In the genomic region with DNA sequence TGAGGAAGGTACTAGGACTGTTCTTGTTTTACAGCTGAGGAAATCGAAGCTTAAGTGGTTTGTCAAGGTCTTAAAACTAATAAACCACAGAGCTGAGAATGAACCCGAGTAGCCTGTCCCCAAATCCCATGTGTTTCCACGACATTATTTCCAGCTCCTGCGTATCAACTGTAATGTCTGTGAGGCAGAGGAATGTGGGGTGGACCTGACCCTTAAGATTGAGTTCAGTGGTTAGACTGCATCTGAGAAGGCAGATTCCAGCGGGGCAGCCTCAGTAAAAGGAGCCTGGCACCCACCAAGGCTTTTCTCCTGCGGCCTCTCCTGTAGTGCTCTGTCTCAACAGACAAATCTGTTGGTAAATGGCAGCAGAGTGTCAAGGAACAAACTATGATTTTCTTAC, we compare ENCODE assay signal across 27 cellular contexts.
"Had no signal": no experiment of that assay in that cellular context is flagged by ENCODE, and none has a peak within 500 bp of the region (broad histone marks: within the 10 kb centered on the region; RNA-seq: fewer than 3 reads in every experiment).

No MANE protein-coding gene starts in this region.

- DNase-seq: activated CD4-positive, alpha-beta T cell treated with anti-CD3 and anti-CD28 coated beads for 4 hours; activated CD4-positive, alpha-beta T cell treated with anti-CD3 and anti-CD28 coated beads, Interleukin-2, amount 50 U/mL, for 4 hours; activated CD4-positive, CD25-positive, alpha-beta regulatory T cell; activated naive CD4-positive, alpha-beta T cell; activated T-cell treated with anti-CD3 and anti-CD28 coated beads for 4 hours; activated T-cell treated with anti-CD3 and anti-CD28 coated beads, Interleukin-2, amount 50 U/mL, for 72 hours; aorta; effector CD4-positive, alpha-beta T cell; foreskin melanocyte; heart right ventricle; left ventricle myocardium superior; mucosa of descending colon; naive thymus-derived CD4-positive, alpha-beta T cell; psoas muscle; spleen; stimulated activated naive CD4-positive, alpha-beta T cell treated with Interleukin-2 at 50 U/mL for 16 hours; T-helper 1 cell; testis; transverse colon had no signal

- H3K4me3 Mint-ChIP-seq: activated T-cell treated with anti-CD3 and anti-CD28 coated beads, Interleukin-2, amount 50 U/mL, for 72 hours; central memory CD8-positive, alpha-beta T cell; naive thymus-derived CD4-positive, alpha-beta T cell; neural crest cell; T-helper 2 cell treated with Interferon-gamma antibody and Interleukin-4, amounts not matched to agents 5 μg/mL and 100 μg/mL, for 36 hours had no signal

- H3K36me3 Mint-ChIP-seq: activated naive CD4-positive, alpha-beta T cell treated with anti-CD3 and anti-CD28 coated beads, Interleukin-2, amount 50 U/mL, for 72 hours had no signal

- H3K36me3 ChIP-seq: breast epithelium, esophagus muscularis mucosa, heart right ventricle, right atrium auricular region, spleen, transverse colon had no signal

- H3K27me3 ChIP-seq: breast epithelium, esophagus muscularis mucosa, heart right ventricle, right atrium auricular region, spleen, testis, transverse colon had no signal

- H3K27ac ChIP-seq: breast epithelium, esophagus muscularis mucosa, heart right ventricle, parathyroid adenoma, psoas muscle, right atrium auricular region, spleen, testis, transverse colon had no signal

- H3K27ac Mint-ChIP-seq: activated naive CD4-positive, alpha-beta T cell treated with anti-CD3 and anti-CD28 coated beads, Interleukin-2, amount 50 U/mL, for 72 hours; activated T-cell treated with anti-CD3 and anti-CD28 coated beads, Interleukin-2, amount 50 U/mL, for 72 hours; naive thymus-derived CD4-positive, alpha-beta T cell; T-helper 2 cell treated with Interferon-gamma antibody and Interleukin-4, amounts not matched to agents 5 μg/mL and 100 μg/mL, for 36 hours had no signal

- H3K79me2 ChIP-seq: parathyroid adenoma had no signal

- H3K9ac ChIP-seq: parathyroid adenoma had no signal

- H3K4me3 ChIP-seq: breast epithelium, esophagus muscularis mucosa, heart right ventricle, mucosa of descending colon, psoas muscle, right atrium auricular region, spleen, testis, transverse colon had no signal

- ATAC-seq: activated naive CD4-positive, alpha-beta T cell treated with anti-CD3 and anti-CD28 coated beads, Interleukin-2, amount 50 U/mL, for 72 hours; activated T-cell treated with anti-CD3 and anti-CD28 coated beads, Interleukin-2, amount 50 U/mL, for 72 hours; left ventricle myocardium superior; mucosa of descending colon; naive thymus-derived CD4-positive, alpha-beta T cell; psoas muscle had no signal

- H3K9me3 ChIP-seq: right atrium auricular region, testis had no signal

- H2AFZ ChIP-seq: parathyroid adenoma had no signal

- H3K4me1 Mint-ChIP-seq: central memory CD8-positive, alpha-beta T cell; naive thymus-derived CD4-positive, alpha-beta T cell had no signal

- H3K4me1 ChIP-seq: breast epithelium, esophagus muscularis mucosa, parathyroid adenoma, psoas muscle, spleen, testis, transverse colon had no signal
